28 cellular contexts compared by ENCODE assay signal in genomic region chr6:150416120-150416519, GRCh38. TPM values are rescaled to one million over a fixed set of nuclear protein-coding genes. Genes with fewer than 3 reads are reported as not detected.
"Had no signal": no experiment of that assay in that cellular context is flagged by ENCODE, and none has a peak within 500 bp of the region (broad histone marks: within the 10 kb centered on the region; RNA-seq: fewer than 3 reads in every experiment).

No MANE protein-coding gene starts in this region.

- H3K36me3 Mint-ChIP-seq: activated naive CD8-positive, alpha-beta T cell; brain had no signal

- H3K4me3 Mint-ChIP-seq: activated CD8-positive, alpha-beta T cell treated with anti-CD3 and anti-CD28 coated beads for 36 hours; activated naive CD8-positive, alpha-beta T cell; activated T-helper 1 cell treated with anti-CD3 and anti-CD28 coated beads, Interleukin-12 subunit alpha, Interleukin-12 subunit beta, Interleukin-2, Interleukin-4 antibody, amounts not matched to agents 30 ng/mL and 10 ng/mL and 1 ng/mL, durations not matched to agents 14 hours and 24 hours and 36 hours; brain; central memory CD8-positive, alpha-beta T cell; dendritic cell treated with granulocyte-macrophage colony-stimulating factor and Interleukin-4, amounts not matched to agents 40 ng/mL and 50 ng/mL, for 4 days; endodermal cell; WTC11 had no signal

- DNase-seq: activated CD4-positive, alpha-beta T cell treated with anti-CD3 and anti-CD28 coated beads for 1 hour; activated CD4-positive, alpha-beta T cell treated with anti-CD3 and anti-CD28 coated beads for 48 hours; activated CD8-positive, alpha-beta memory T cell treated with anti-CD3 and anti-CD28 coated beads for 24 hours; activated CD8-positive, alpha-beta T cell treated with anti-CD3 and anti-CD28 coated beads for 36 hours; activated effector memory CD4-positive, alpha-beta T cell treated with Interleukin-2 at 50 U/mL for 16 hours; activated gamma-delta T cell treated with Interleukin-2 at 50 U/mL for 16 hours; activated naive CD4-positive, alpha-beta T cell treated with anti-CD3 and anti-CD28 coated beads, Interleukin-2, amount 50 U/mL, for 16 hours; activated naive CD4-positive, alpha-beta T cell treated with Interleukin-2 at 50 U/mL for 16 hours; activated T-cell treated with anti-CD3 and anti-CD28 coated beads, Interleukin-2, amount 50 U/mL, for 1 hour; dorsolateral prefrontal cortex; effector memory CD4-positive, alpha-beta T cell; endodermal cell; erythroblast; foreskin keratinocyte; gastrocnemius medialis; glutamatergic neuron; heart left ventricle had no signal

- H3K27ac Mint-ChIP-seq: activated naive CD8-positive, alpha-beta T cell; activated T-helper 1 cell treated with anti-CD3 and anti-CD28 coated beads, Interleukin-12 subunit alpha, Interleukin-12 subunit beta, Interleukin-2, Interleukin-4 antibody, amounts not matched to agents 30 ng/mL and 10 ng/mL and 1 ng/mL, durations not matched to agents 14 hours and 24 hours and 36 hours; brain; dendritic cell treated with granulocyte-macrophage colony-stimulating factor and Interleukin-4, amounts not matched to agents 40 ng/mL and 50 ng/mL, for 4 days; endodermal cell; WTC11 had no signal

- H3K9me3 Mint-ChIP-seq: activated T-helper 1 cell treated with anti-CD3 and anti-CD28 coated beads, Interleukin-12 subunit alpha, Interleukin-12 subunit beta, Interleukin-2, Interleukin-4 antibody, amounts not matched to agents 30 ng/mL and 10 ng/mL and 1 ng/mL, durations not matched to agents 14 hours and 24 hours and 36 hours; central memory CD8-positive, alpha-beta T cell had no signal

- ATAC-seq: activated CD8-positive, alpha-beta T cell treated with anti-CD3 and anti-CD28 coated beads for 36 hours; foreskin keratinocyte; gastrocnemius medialis; heart left ventricle; WTC11 had no signal

RNA-seq across cellular contexts. Expression of gene IYD, which starts 47.3 kb away (rescaled TPM):
- total RNA-seq: activated CD8-positive, alpha-beta T cell treated with anti-CD3 and anti-CD28 coated beads for 36 hours; activated T-helper 1 cell treated with anti-CD3 and anti-CD28 coated beads, Interleukin-12 subunit alpha, Interleukin-12 subunit beta, Interleukin-2, Interleukin-4 antibody, amounts not matched to agents 30 ng/mL and 10 ng/mL and 1 ng/mL, durations not matched to agents 14 hours and 24 hours and 36 hours; bronchial epithelial cell; cardiac septum; cerebellum; endodermal cell; esophagus muscularis mucosa; foreskin keratinocyte; T-helper 1 cell treated with Interleukin-12 subunit alpha and Interleukin-12 subunit beta and Interleukin-4 antibody, amounts not matched to agents 30 ng/mL and 1 ng/mL, for 36 hours; WTC11 had no signal
